ENCODE assay signal across 15 cellular contexts in the genomic region with DNA sequence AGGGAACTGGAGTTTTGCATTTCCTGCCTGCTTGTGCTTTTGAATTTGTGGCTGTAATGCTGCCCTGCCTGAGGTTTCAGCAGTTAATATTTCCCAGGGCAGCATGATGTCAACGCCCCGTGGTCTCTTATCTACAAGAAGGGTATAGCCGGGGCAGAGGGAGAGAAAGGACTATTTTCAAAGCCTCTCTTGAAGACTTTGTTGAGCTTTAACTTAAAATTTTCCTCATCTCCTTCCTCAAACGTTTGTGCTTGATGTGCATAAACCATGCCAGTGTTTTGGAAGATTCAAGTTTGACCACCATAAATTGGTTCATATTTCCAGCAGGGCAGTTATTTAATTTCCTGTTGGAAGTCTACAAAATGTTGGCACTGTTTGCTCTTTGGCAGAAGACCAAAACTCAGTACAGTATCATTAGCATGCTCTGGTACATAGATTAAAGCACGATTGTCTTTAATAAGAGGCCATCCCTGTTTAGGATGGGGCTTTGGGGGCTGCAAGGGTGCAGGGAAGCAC. TPM values are rescaled to one million over a fixed set of nuclear protein-coding genes. Genes with fewer than 3 reads are reported as not detected.
DNase-seq lines count a peak whose midpoint lies in the region; FAIRE-seq and TF ChIP-seq lines count a peak whose summit lies in the region.
"Had no signal": no experiment of that assay in that cellular context is flagged by ENCODE, and none has a peak within 500 bp of the region (broad histone marks: within the 10 kb centered on the region; RNA-seq: fewer than 3 reads in every experiment).

No MANE protein-coding gene starts in this region.

- 69% methylated on average over 5 of the region's 5 CpGs for WGBS in HUES64

- peak overlapping the region; percentile 75 for H3K27ac ChIP-seq in A673 (ENCODE audit: low read depth, low read length, poor library complexity, severe bottlenecking)
- 0 out of 2 replicates have a peak overlapping the region, but pooled peaks have one; percentile 9 for H3K27ac ChIP-seq in HUES64 (ENCODE audit: low read depth, low read length)
- H3K27ac ChIP-seq: esophagus squamous epithelium, left ventricle myocardium inferior, prostate gland, thyroid gland had no signal

- H3K27me3 ChIP-seq in A673 (replicated peaks; ENCODE audit: insufficient read depth, low read depth, low read length, poor library complexity) (no peaks in the 10 kb centered on the region), HUES64 (ENCODE audit: insufficient read depth, low read length) (no peaks in the 10 kb centered on the region)
- H3K27me3 ChIP-seq: esophagus squamous epithelium, thyroid gland had no signal

- POLR2A ChIA-PET in A673 (lab: Charles Lee; ENCODE audit: low non-redundant PET), result no interaction called here

- no peak for TF ChIP-seq CTCF in A673 (conservative IDR thresholded peaks at IDR 0.05; ENCODE audit: low read depth, low read length)

- CTCF ChIA-PET in A673 (lab: Charles Lee), result no interaction called here

- no peaks in the 10 kb centered on the region for H3K36me3 ChIP-seq in A673 (ENCODE audit: insufficient read depth, low read length, poor library complexity, severe bottlenecking)
- H3K36me3 ChIP-seq in HUES64 (ENCODE audit: insufficient read depth, low read length), result 0 out of 2 replicates have a peak, but pooled peaks cover 5% of the 10 kb centered on the region
- H3K36me3 ChIP-seq: esophagus squamous epithelium, left ventricle myocardium inferior, prostate gland, thyroid gland had no signal

- peaks cover 32% of the 10 kb centered on the region for H3K4me1 ChIP-seq in A673 (ENCODE audit: insufficient read depth, low read length, poor library complexity, severe bottlenecking)
- peaks cover 45% of the 10 kb centered on the region for H3K4me1 ChIP-seq in HUES64 (ENCODE audit: insufficient read depth, low read length)
- H3K4me1 ChIP-seq: prostate gland, thyroid gland had no signal

- BruUV-seq in A673 (replicated peaks; lab: Mats Ljungman, UMichigan), result no TSS peak

- H3K4me3 ChIP-seq in A673 (ENCODE audit: low read depth, low read length, poor library complexity, severe bottlenecking), result peak overlapping the region; percentile 5
- H3K4me3 ChIP-seq in HUES64 (ENCODE audit: low read length), result no peak overlapping the region
- H3K4me3 ChIP-seq: esophagus squamous epithelium, left ventricle myocardium inferior, prostate gland, thyroid gland had no signal

- DNase-seq in A673 (ENCODE audit: low spot score) (peak; percentile 77), RCC 7860 (ENCODE audit: low spot score) (peak; percentile 86), iris pigment epithelial cell (ENCODE audit: low read depth) (peak; percentile 72), GF-D8 (lab: John Stamatoyannopoulos, UW) (no peak), T1000 (lab: John Stamatoyannopoulos, UW) (no peak), posterior cingulate gyrus (no peak), nucleus accumbens (lab: John Stamatoyannopoulos, UW) (no peak)
- DNase-seq: activated CD8-positive, alpha-beta memory T cell treated with anti-CD3 and anti-CD28 coated beads, Interleukin-2, amount 10 ng/mL, durations not matched to agents 7 days and 5 days; aorta; esophagus squamous epithelium; left ventricle myocardium inferior; NCI-H774; thyroid gland had no signal

- intact Hi-C loops in A673 (cut with micrococcal nuclease; ENCODE audit: unreplicated experiment), result no loop called here
- intact Hi-C loops in posterior cingulate gyrus (cut with DNase I), result no loop called here

- no peak overlapping the region for H3K9ac ChIP-seq in HUES64 (ENCODE audit: low read depth, low read length)

- peaks cover 6% of the 10 kb centered on the region for H3K9me3 ChIP-seq in A673 (ENCODE audit: low read depth, low read length, poor library complexity, severe bottlenecking)
- peaks cover 19% of the 10 kb centered on the region for H3K9me3 ChIP-seq in HUES64 (ENCODE audit: insufficient read depth, low read depth, low read length)
- H3K9me3 ChIP-seq: left ventricle myocardium inferior, prostate gland, thyroid gland had no signal

- peak; percentile 96 for FAIRE-seq in RCC 7860 (lab: Jason Lieb, UNC)

RNA-seq across cellular contexts. Expression of a gene that starts 43.4 kb away (rescaled TPM):
- total RNA-seq in A673 (2021), result 7.4 and 8.3 TPM in 2 replicates
- polyA plus RNA-seq in HUES64 (2013, experiment 1 of 2), result 48.4 TPM
- polyA plus RNA-seq in HUES64 (2013, experiment 2 of 2), result 42.9 TPM
- total RNA-seq: activated CD8-positive, alpha-beta memory T cell treated with anti-CD3 and anti-CD28 coated beads, Interleukin-2, amount 10 ng/mL, durations not matched to agents 7 days and 5 days had no signal

Comparison
In these comparisons a context has a peak if more than half of its experiments do, and no peak if none do; other contexts are left out.
1. DNase-seq: peak in A673 (single experiment), RCC 7860 (single experiment) and iris pigment epithelial cell (single experiment); none in GF-D8 (single experiment), T1000 (single experiment), posterior cingulate gyrus (0 of 10) and nucleus accumbens (0 of 56).